Comparison of ENCODE assay signal across 8 cellular contexts in the genomic region with DNA sequence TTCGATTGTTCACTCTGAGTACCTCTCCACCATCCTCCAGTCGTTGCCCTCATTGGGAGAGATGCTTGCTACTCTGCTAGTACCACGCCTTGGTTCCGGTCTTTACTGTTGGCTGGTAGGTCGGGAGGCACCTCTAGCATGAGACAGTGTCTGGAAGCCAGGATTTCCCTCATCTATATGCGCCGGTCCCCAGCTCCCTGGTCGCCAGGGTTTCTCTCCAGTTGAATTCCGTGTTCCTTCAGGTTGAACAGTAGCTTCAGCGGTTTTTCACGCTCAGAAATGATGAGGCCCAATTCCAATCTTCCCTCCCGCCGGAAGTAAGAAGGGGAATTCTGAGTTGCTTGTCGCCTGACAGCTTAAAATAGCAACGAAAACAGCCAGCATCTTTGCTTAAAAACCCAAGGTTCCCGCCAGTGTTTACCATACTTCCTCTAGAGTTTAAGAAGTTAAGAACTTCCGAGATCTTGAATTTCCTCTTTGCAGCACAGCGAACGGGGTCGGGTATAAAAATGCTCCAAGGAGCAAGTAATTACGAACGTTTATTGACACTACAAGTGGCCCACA. TPM values are rescaled to one million over a fixed set of nuclear protein-coding genes. Genes with fewer than 3 reads are reported as not detected.
DNase-seq lines count a peak whose midpoint lies in the region; TF ChIP-seq lines count a peak whose summit lies in the region.

No MANE protein-coding gene starts in this region.

- H3K4me1 ChIP-seq in H9 (ENCODE audit: insufficient read depth, low read length) (peaks cover 2% of the 10 kb centered on the region; the same call in 1 of the 2 replicates), SJCRH30 (no peaks in the 10 kb centered on the region)

- peaks cover 16% of the 10 kb centered on the region for H3K23me2 ChIP-seq in H9 (ENCODE audit: insufficient read length, low read depth, low read length, poor library complexity, severe bottlenecking)

- H3T11ph ChIP-seq in H9 (ENCODE audit: low read length): no peak overlapping the region

- intact Hi-C loops in activated naive CD4-positive, alpha-beta T cell treated with anti-CD3 and anti-CD28 coated beads for 36 hours (cut with micrococcal nuclease): loop anchor here (5.0 to 10.0 kb wide), 3 partner anchors 1320 to 1877 kb away; no protein-coding TSS in a partner anchor

- H3K4me3 Mint-ChIP-seq in H9: peak overlapping the region; percentile 70 to 91
- peak overlapping the region; percentile 95 for H3K4me3 Mint-ChIP-seq in activated naive CD4-positive, alpha-beta T cell treated with anti-CD3 and anti-CD28 coated beads for 36 hours
- peak overlapping the region; percentile 99 for H3K4me3 Mint-ChIP-seq in stimulated activated naive CD8-positive, alpha-beta T cell treated with anti-CD3 and anti-CD28 coated beads, Interleukin-15, Interleukin-2, amounts not matched to agents 100 ng/mL and 50 ng/mL, for 24 hours

- H2BK15ac ChIP-seq in H9 (ENCODE audit: low read depth, low read length): no peak overlapping the region

- no peak overlapping the region for H3K18ac ChIP-seq in H9 (ENCODE audit: insufficient read length, low read depth, low read length)

- H3K36me3 ChIP-seq in SJCRH30: no peaks in the 10 kb centered on the region

- H2BK20ac ChIP-seq in H9 (ENCODE audit: low read depth, low read length, poor library complexity, severe bottlenecking): no peak overlapping the region

- no peak overlapping the region for H3K23ac ChIP-seq in H9 (ENCODE audit: insufficient read length, low read depth, low read length)

- H3K4ac ChIP-seq in H9 (ENCODE audit: low read depth, low read length): no peak overlapping the region

- peak overlapping the region; percentile 96 for H3K4me3 ChIP-seq in GM12875 (ENCODE audit: low read depth, low read length)
- H3K4me3 ChIP-seq in SJCRH30: no peak overlapping the region

- H3K56ac ChIP-seq in H9 (ENCODE audit: insufficient read length, low read depth, low read length): no peak overlapping the region

- H3K27ac ChIP-seq in H9 (ENCODE audit: insufficient read length, low read depth, low read length): no peak overlapping the region
- no peak overlapping the region for H3K27ac ChIP-seq in SJCRH30

- WGBS in H9 (ENCODE audit: extremely low coverage, insufficient read length, low lambda C conversion rate): no CpG with 5 or more reads among the region's 22 CpGs

- H2AK5ac ChIP-seq in H9 (ENCODE audit: insufficient read length, low read length): no peak overlapping the region

- no peak for TF ChIP-seq CTCF in GM12875 (IDR thresholded peaks at IDR 0.05; ENCODE audit: borderline replicate concordance, insufficient read depth, low read depth, low read length)
- TF ChIP-seq CTCF in H9 (conservative IDR thresholded peaks at IDR 0.05): no peak

- CTCF ChIA-PET in activated naive CD4-positive, alpha-beta T cell treated with anti-CD3 and anti-CD28 coated beads for 36 hours (lab: Charles Lee): interaction anchor here (1.4 to 2.9 kb wide), 3 partner anchors 10 to 77 kb away, joined by 4 to 13 read pairs (median 9); no protein-coding TSS in a partner anchor

- no peaks in the 10 kb centered on the region for H4K20me1 ChIP-seq in H9 (ENCODE audit: control insufficient read depth, insufficient read depth, insufficient read length)

- no peaks in the 10 kb centered on the region for H3K79me2 ChIP-seq in H9 (ENCODE audit: insufficient read depth, low read length)

- H4K8ac ChIP-seq in H9 (replicated peaks; ENCODE audit: insufficient read length, low read depth, low read length): no peak overlapping the region

- H2BK12ac ChIP-seq in H9 (ENCODE audit: insufficient read length, low read depth, low read length): no peak overlapping the region

- H3K27ac Mint-ChIP-seq in H9: no peak overlapping the region
- peak overlapping the region; percentile 99 for H3K27ac Mint-ChIP-seq in activated naive CD4-positive, alpha-beta T cell treated with anti-CD3 and anti-CD28 coated beads for 36 hours
- H3K27ac Mint-ChIP-seq in stimulated activated naive CD8-positive, alpha-beta T cell treated with anti-CD3 and anti-CD28 coated beads, Interleukin-15, Interleukin-2, amounts not matched to agents 100 ng/mL and 50 ng/mL, for 24 hours: peak overlapping the region; percentile 100

- peaks cover 34 to 36% of the 10 kb centered on the region in 2 experiments for H3K4me1 Mint-ChIP-seq in H9
- peaks cover 26% of the 10 kb centered on the region for H3K4me1 Mint-ChIP-seq in activated naive CD4-positive, alpha-beta T cell treated with anti-CD3 and anti-CD28 coated beads for 36 hours (ENCODE audit: low read depth)
- peaks cover 42% of the 10 kb centered on the region for H3K4me1 Mint-ChIP-seq in stimulated activated naive CD8-positive, alpha-beta T cell treated with anti-CD3 and anti-CD28 coated beads, Interleukin-15, Interleukin-2, amounts not matched to agents 100 ng/mL and 50 ng/mL, for 24 hours (ENCODE audit: low read depth)

- no peak overlapping the region for H2BK120ac ChIP-seq in H9 (ENCODE audit: low read depth, low read length, poor library complexity, severe bottlenecking)

- no peak overlapping the region for H3K14ac ChIP-seq in H9 (ENCODE audit: insufficient read depth, low read length)

- H3K27me3 Mint-ChIP-seq in H9 (ENCODE audit: low read depth): peaks cover 86% of the 10 kb centered on the region
- H3K27me3 Mint-ChIP-seq in activated naive CD4-positive, alpha-beta T cell treated with anti-CD3 and anti-CD28 coated beads for 36 hours (ENCODE audit: low read depth): no peaks in the 10 kb centered on the region
- H3K27me3 Mint-ChIP-seq in stimulated activated naive CD8-positive, alpha-beta T cell treated with anti-CD3 and anti-CD28 coated beads, Interleukin-15, Interleukin-2, amounts not matched to agents 100 ng/mL and 50 ng/mL, for 24 hours: no peaks in the 10 kb centered on the region

- H2BK5ac ChIP-seq in H9 (ENCODE audit: insufficient read length, low read length): no peak overlapping the region

- H3K79me1 ChIP-seq in H9 (ENCODE audit: insufficient read depth, low read depth, low read length, poor library complexity, severe bottlenecking): no peaks in the 10 kb centered on the region

- no peaks in the 10 kb centered on the region; a peak in 1 of 7 replicates for H3K36me3 Mint-ChIP-seq in H9 (ENCODE audit: insufficient read depth in 1 of 3, low read depth in 3 of 3)
- peaks cover 6% of the 10 kb centered on the region for H3K36me3 Mint-ChIP-seq in activated naive CD4-positive, alpha-beta T cell treated with anti-CD3 and anti-CD28 coated beads for 36 hours (ENCODE audit: low read depth)
- peaks cover 6% of the 10 kb centered on the region for H3K36me3 Mint-ChIP-seq in stimulated activated naive CD8-positive, alpha-beta T cell treated with anti-CD3 and anti-CD28 coated beads, Interleukin-15, Interleukin-2, amounts not matched to agents 100 ng/mL and 50 ng/mL, for 24 hours (ENCODE audit: low read depth)

- H3K9me3 Mint-ChIP-seq in H9: no peaks in the 10 kb centered on the region; a peak in 1 of 5 replicates
- H3K9me3 Mint-ChIP-seq in activated naive CD4-positive, alpha-beta T cell treated with anti-CD3 and anti-CD28 coated beads for 36 hours: no peaks in the 10 kb centered on the region
- no peaks in the 10 kb centered on the region for H3K9me3 Mint-ChIP-seq in stimulated activated naive CD8-positive, alpha-beta T cell treated with anti-CD3 and anti-CD28 coated beads, Interleukin-15, Interleukin-2, amounts not matched to agents 100 ng/mL and 50 ng/mL, for 24 hours

- no peaks in the 10 kb centered on the region for H3K9me3 ChIP-seq in H9 (ENCODE audit: control insufficient read depth, low read depth, low read length)
- no peaks in the 10 kb centered on the region for H3K9me3 ChIP-seq in SJCRH30 (replicated peaks)

- DNase-seq in H9: peak; percentile 32
- DNase-seq in NOMO-1 (lab: John Stamatoyannopoulos, UW; ENCODE audit: unreplicated experiment in 2 of 2): peak; percentile 36 to 65
- peak; percentile 79 for DNase-seq in activated naive CD4-positive, alpha-beta T cell treated with anti-CD3 and anti-CD28 coated beads for 36 hours
- peak; percentile 5 for DNase-seq in kidney tubule cell (ENCODE audit: low spot score)
- DNase-seq in NCI-H2107 treated with DMSO at 0.1 percent for 48 hours (lab: John Stamatoyannopoulos, UW; ENCODE audit: unreplicated experiment): no peak
- no peak for DNase-seq in SJCRH30

- H3K4me2 ChIP-seq in H9 (ENCODE audit: insufficient read depth, insufficient read length, low read length): peak overlapping the region; percentile 99

- no peak overlapping the region for H3K9ac ChIP-seq in H9 (ENCODE audit: extremely low read depth, insufficient read length, low read length)

- no peak overlapping the region for H4K91ac ChIP-seq in H9 (ENCODE audit: insufficient read length, low read depth, low read length)

- H2AFZ ChIP-seq in H9 (ENCODE audit: low read length): no peak overlapping the region

- no peak overlapping the region for H4K5ac ChIP-seq in H9 (ENCODE audit: insufficient read length, low read depth, low read length)

- H3K27me3 ChIP-seq in H9 (ENCODE audit: insufficient read depth, low read length) (peaks cover 40% of the 10 kb centered on the region), SJCRH30 (no peaks in the 10 kb centered on the region)

RNA-seq across cellular contexts. Expression of gene ST8SIA4, which starts 1.3 kb away (rescaled TPM):
- not detected in 2 replicates for total RNA-seq in H9 (2021)
- total RNA-seq in activated naive CD4-positive, alpha-beta T cell treated with anti-CD3 and anti-CD28 coated beads for 36 hours: 10 to 100 TPM; 11.2 to 16.2 TPM
- total RNA-seq in SJCRH30 (2014; rRNA removed; shearing (Covaris generic)): 0.73 and 0.91 TPM in 2 replicates

Comparison
In these comparisons a context has a peak if more than half of its experiments do, and no peak if none do; other contexts are left out.
1. DNase-seq: peak in H9 (single experiment), NOMO-1 (2 of 2), activated naive CD4-positive, alpha-beta T cell treated with anti-CD3 and anti-CD28 coated beads for 36 hours (single experiment) and kidney tubule cell (single experiment); none in NCI-H2107 treated with DMSO at 0.1 percent for 48 hours (single experiment) and SJCRH30 (0 of 2).
2. H3K27ac Mint-ChIP-seq: peak in activated naive CD4-positive, alpha-beta T cell treated with anti-CD3 and anti-CD28 coated beads for 36 hours (single experiment) and stimulated activated naive CD8-positive, alpha-beta T cell treated with anti-CD3 and anti-CD28 coated beads, Interleukin-15, Interleukin-2, amounts not matched to agents 100 ng/mL and 50 ng/mL, for 24 hours (single experiment); none in H9 (0 of 3).
3. Peak in every context shown above with its lines, with median percentiles within 50 percentile points of each other: H3K4me3 Mint-ChIP-seq.